8 cellular contexts compared by ENCODE assay signal in genomic region chr9:36487482-36488321, GRCh38.
DNase-seq lines count a peak whose midpoint lies in the region; ATAC-seq and TF ChIP-seq lines count a peak whose summit lies in the region.

No MANE protein-coding gene starts in this region.

- CTCF ChIA-PET in PC-3 (lab: Charles Lee): interaction anchor here (0.6 kb wide), 1 partner anchor 12 kb away, joined by 6 read pairs; no protein-coding TSS in a partner anchor

- H3K27me3 ChIP-seq in PC-3 (ENCODE audit: low read length): no peaks in the 10 kb centered on the region
- no peaks in the 10 kb centered on the region for H3K27me3 ChIP-seq in esophagus (ENCODE audit: control insufficient read depth in 1 of 2, insufficient read depth in 2 of 2, low read length in 2 of 2)
- H3K27me3 ChIP-seq in muscle layer of duodenum (ENCODE audit: low read depth, low read length): no peaks in the 10 kb centered on the region

- peak overlapping the region; percentile 73 for H3K9ac ChIP-seq in PC-3 (ENCODE audit: low read length)

- H3K4me2 ChIP-seq in PC-3 (ENCODE audit: low read length): peak overlapping the region; percentile 97

- intact Hi-C loops in PC-3 (cut with micrococcal nuclease): no loop called here

- peaks cover 35 to 46% (median 35%) of the 10 kb centered on the region in 3 donors for H3K4me1 Mint-ChIP-seq in IgD-negative memory B cell
- peaks cover 66% of the 10 kb centered on the region for H3K4me1 Mint-ChIP-seq in activated T-cell treated with anti-CD3 and anti-CD28 coated beads, Interleukin-2, amount 50 U/mL, for 24 hours (ENCODE audit: low read depth)

- H3K27ac ChIP-seq in PC-3 (ENCODE audit: low read length) (no peak overlapping the region; the same call in 1 of the 2 replicates), esophagus (ENCODE audit: low read depth in 2 of 2, low read length in 1 of 2) (peak overlapping the region; percentile 90 to 95), muscle layer of duodenum (ENCODE audit: low read length) (peak overlapping the region; percentile 96)

- peak overlapping the region; percentile 99 for H2AFZ ChIP-seq in PC-3 (ENCODE audit: low read length)

- H3K4me3 ChIP-seq in PC-3 (ENCODE audit: low read length) (peak overlapping the region; percentile 79), esophagus (ENCODE audit: low read depth in 1 of 2, low read length in 2 of 2) (peak overlapping the region; percentile 69 to 75), muscle layer of duodenum (ENCODE audit: low read depth in 1 of 2, low read length in 2 of 2) (peak overlapping the region; percentile 62 to 63)

- peak; percentile 74 for ATAC-seq in GM21576 (IDR thresholded peaks at IDR 0.05; ENCODE audit: unreplicated experiment)
- peak; percentile 92 for ATAC-seq in PC-3

- 0% methylated on average over 21 to 93 of the region's 93 CpGs for WGBS in esophagus, 2 donors

- H3K79me2 ChIP-seq in PC-3 (ENCODE audit: low read length): peaks cover 30% of the 10 kb centered on the region

- H3K9me2 ChIP-seq in PC-3 (replicated peaks; ENCODE audit: low read length): no peaks in the 10 kb centered on the region

- H3K9me3 ChIP-seq in PC-3 (ENCODE audit: low read length) (no peaks in the 10 kb centered on the region), esophagus (ENCODE audit: control insufficient read depth in 2 of 2, insufficient read depth in 1 of 2, low read depth in 1 of 2, low read length in 1 of 2) (no peaks in the 10 kb centered on the region), muscle layer of duodenum (ENCODE audit: control insufficient read depth in 1 of 2, low read length in 2 of 2) (no peaks in the 10 kb centered on the region)

- no peaks in the 10 kb centered on the region; the same call in 1 of the 2 replicates for H3K4me1 ChIP-seq in PC-3 (ENCODE audit: insufficient read depth, low read length)
- H3K4me1 ChIP-seq in esophagus (ENCODE audit: control insufficient read depth in 2 of 2, insufficient read depth in 2 of 2, low read length in 1 of 2): no peaks in the 10 kb centered on the region
- H3K4me1 ChIP-seq in muscle layer of duodenum (ENCODE audit: control insufficient read depth in 1 of 2, insufficient read depth in 2 of 2, low read length in 2 of 2): peaks cover 3 to 21% of the 10 kb centered on the region in 2 donors

- no peaks in the 10 kb centered on the region for H3K9me3 Mint-ChIP-seq in IgD-negative memory B cell
- H3K9me3 Mint-ChIP-seq in activated T-cell treated with anti-CD3 and anti-CD28 coated beads, Interleukin-2, amount 50 U/mL, for 24 hours: no peaks in the 10 kb centered on the region

- no peaks in the 10 kb centered on the region for H3K36me3 ChIP-seq in PC-3 (ENCODE audit: low read depth, low read length)
- H3K36me3 ChIP-seq in esophagus (ENCODE audit: control insufficient read depth in 2 of 2, insufficient read depth in 2 of 2, low read length in 1 of 2): no peaks in the 10 kb centered on the region
- H3K36me3 ChIP-seq in muscle layer of duodenum (ENCODE audit: control insufficient read depth in 1 of 2, insufficient read depth in 2 of 2, low read length in 2 of 2): no peaks in the 10 kb centered on the region

- H3K4me3 Mint-ChIP-seq in IgD-negative memory B cell: peak overlapping the region; percentile 93 to 99 (median 96)
- peak overlapping the region; percentile 83 for H3K4me3 Mint-ChIP-seq in activated T-cell treated with anti-CD3 and anti-CD28 coated beads, Interleukin-2, amount 50 U/mL, for 24 hours

- no peaks in the 10 kb centered on the region for H3F3A ChIP-seq in PC-3 (ENCODE audit: low read length, unreplicated experiment)

- BruUV-seq in PC-3 (replicated peaks; lab: Mats Ljungman, UMichigan): no TSS peak

- POLR2A ChIA-PET in PC-3 (lab: Charles Lee; ENCODE audit: unreplicated experiment): interaction anchor here (0.6 kb wide), 1 partner anchor 80 kb away, joined by 3 read pairs; no protein-coding TSS in a partner anchor

- peak; percentile 86 for DNase-seq in DMS153 treated with DMSO at 0.1 percent for 48 hours (lab: John Stamatoyannopoulos, UW; ENCODE audit: unreplicated experiment)
- peak; percentile 90 for DNase-seq in PC-3
- DNase-seq in activated T-cell treated with anti-CD3 and anti-CD28 coated beads, Interleukin-2, amount 50 U/mL, for 24 hours: peak; percentile 92
- peak; percentile 62 for DNase-seq in stimulated activated CD8-positive, alpha-beta memory T cell treated with anti-CD3 and anti-CD28 coated beads, Interleukin-7, amount 100 ng/mL, for 24 hours (ENCODE audit: low read depth)

- H3K27ac Mint-ChIP-seq in IgD-negative memory B cell: peak overlapping the region; percentile 92 to 99 (median 99)
- peak overlapping the region; percentile 97 for H3K27ac Mint-ChIP-seq in activated T-cell treated with anti-CD3 and anti-CD28 coated beads, Interleukin-2, amount 50 U/mL, for 24 hours

- no peak for TF ChIP-seq CTCF in PC-3 (conservative IDR thresholded peaks at IDR 0.05; ENCODE audit: low read depth, low read length)

- no peaks in the 10 kb centered on the region for H3K36me3 Mint-ChIP-seq in IgD-negative memory B cell
- H3K36me3 Mint-ChIP-seq in activated T-cell treated with anti-CD3 and anti-CD28 coated beads, Interleukin-2, amount 50 U/mL, for 24 hours (ENCODE audit: low read depth): peaks cover 18% of the 10 kb centered on the region

- H4K20me1 ChIP-seq in PC-3 (ENCODE audit: low read length): no peaks in the 10 kb centered on the region

- H3K27me3 Mint-ChIP-seq in IgD-negative memory B cell: no peaks in the 10 kb centered on the region
- no peaks in the 10 kb centered on the region for H3K27me3 Mint-ChIP-seq in activated T-cell treated with anti-CD3 and anti-CD28 coated beads, Interleukin-2, amount 50 U/mL, for 24 hours
